ENCODE assay signal across 22 cellular contexts in genomic region chr5:64972591-64972990, GRCh38.
A peak's percentile ranks its signal among the peaks of the same experiment; 100 is the strongest.
DNase-seq lines count a peak whose midpoint lies in the region; ATAC-seq, FAIRE-seq and TF ChIP-seq lines count a peak whose summit lies in the region.
"Had no signal": no experiment of that assay in that cellular context is flagged by ENCODE, and none has a peak within 500 bp of the region (broad histone marks: within the 10 kb centered on the region; RNA-seq: fewer than 3 reads in every experiment).

No MANE protein-coding gene starts in this region.

- H3K4me2 ChIP-seq in mammary epithelial cell (ENCODE audit: insufficient read depth, low read depth, low read length), result no peak overlapping the region

- no peak for TF ChIP-seq CTCF in mammary epithelial cell (conservative IDR thresholded peaks at IDR 0.05 in 1 of 2, IDR thresholded peaks at IDR 0.05 in 1 of 2; ENCODE audit: extremely low read depth in 1 of 2, insufficient read depth in 1 of 2, low read depth in 1 of 2, low read length in 2 of 2)
- TF ChIP-seq CTCF in breast epithelium (IDR thresholded peaks at IDR 0.05), result no peak
- no peak for TF ChIP-seq CTCF in bronchial epithelial cell (IDR thresholded peaks at IDR 0.05; ENCODE audit: insufficient read depth, low read length, severe bottlenecking)

- H3K27ac ChIP-seq in mammary epithelial cell (ENCODE audit: insufficient read depth, low read depth, low read length) (no peak overlapping the region), breast epithelium (no peak overlapping the region)
- H3K27ac ChIP-seq: 22Rv1 had no signal

- no peak for ATAC-seq in HG03439 (IDR thresholded peaks at IDR 0.05; ENCODE audit: unreplicated experiment)
- no peak for ATAC-seq in HG02610 (IDR thresholded peaks at IDR 0.05; ENCODE audit: unreplicated experiment)
- ATAC-seq: CD8-positive, alpha-beta T cell had no signal

- H3K27me3 ChIP-seq in mammary epithelial cell (ENCODE audit: insufficient read depth, low read length), result no peaks in the 10 kb centered on the region
- H3K27me3 ChIP-seq in breast epithelium, result no peaks in the 10 kb centered on the region
- H3K27me3 ChIP-seq in bronchial epithelial cell (ENCODE audit: control insufficient read depth, insufficient read depth, low read length), result no peaks in the 10 kb centered on the region

- H3K9ac ChIP-seq in mammary epithelial cell (ENCODE audit: insufficient read depth, low read length), result no peak overlapping the region

- dilution Hi-C loops in mammary epithelial cell (cut with HindIII; ENCODE audit: low sequenced_read_pairs), result no loop called here

- TF ChIP-seq POLR2A in breast epithelium (IDR thresholded peaks at IDR 0.05), result no peak

- H3K9me3 ChIP-seq in mammary epithelial cell (replicated peaks; ENCODE audit: insufficient read depth, low read length), result no peaks in the 10 kb centered on the region
- H3K9me3 ChIP-seq in breast epithelium, result no peaks in the 10 kb centered on the region

- intact Hi-C loops in mammary epithelial cell (cut with micrococcal nuclease) (loop anchor here (5.0 to 10.0 kb wide), 2 partner anchors 122 to 510 kb away; partner anchors contain the start of gene ADAMTS6), breast epithelium (cut with DNase I; ENCODE audit: low total_unique reads) (no loop called here)

- peaks cover 5% of the 10 kb centered on the region for H3K36me3 ChIP-seq in mammary epithelial cell (ENCODE audit: insufficient read depth, low read length)
- H3K36me3 ChIP-seq in breast epithelium, result no peaks in the 10 kb centered on the region
- no peaks in the 10 kb centered on the region for H3K36me3 ChIP-seq in bronchial epithelial cell (ENCODE audit: control insufficient read depth, insufficient read depth, low read length)

- in situ Hi-C loops in mammary epithelial cell (cut with MboI; ENCODE audit: low sequenced_read_pairs in 2 of 2), result loop anchor here in 1 of 2 donors (25.0 kb wide), 1 partner anchor 515 kb away; the partner anchor contains the start of gene ADAMTS6

- no peak overlapping the region for H3K4me3 ChIP-seq in mammary epithelial cell (replicated peaks in 1 of 3; ENCODE audit: insufficient read depth in 1 of 3, low read depth in 2 of 3, low read length in 3 of 3)
- H3K4me3 ChIP-seq in breast epithelium, result no peak overlapping the region
- no peak overlapping the region for H3K4me3 ChIP-seq in bronchial epithelial cell (ENCODE audit: low read depth, low read length)

- DNase-seq in mammary epithelial cell, result peak; percentile 12
- DNase-seq in breast epithelium (ENCODE audit: low spot score in 2 of 2), result no peak
- peak; percentile 26 for DNase-seq in bronchial epithelial cell (ENCODE audit: low read depth)
- peak; percentile 29 for DNase-seq in iris pigment epithelial cell (ENCODE audit: low read depth)
- DNase-seq in DMS79 treated with DMSO at 0.1 percent for 48 hours (lab: John Stamatoyannopoulos, UW), result no peak
- no peak for DNase-seq in NCI-H2196 treated with DMSO at 0.1 percent for 48 hours (lab: John Stamatoyannopoulos, UW; ENCODE audit: unreplicated experiment)
- DNase-seq: CD8-positive, alpha-beta T cell; DMS79; GF-D8; GOT3; NCI-H1105 treated with DMSO at 0.1 percent for 48 hours; NCI-H187; NCI-H345; NCI-H526 treated with DMSO at 0.1 percent for 48 hours; SHP77 had no signal

- H2AFZ ChIP-seq in mammary epithelial cell (ENCODE audit: low read depth, low read length), result no peak overlapping the region

- CTCF ChIA-PET in mammary epithelial cell (lab: Charles Lee; ENCODE audit: low non-redundant PET), result no interaction called here

- no TSS peak for BruUV-seq in mammary epithelial cell (replicated peaks; lab: Mats Ljungman, UMichigan)

- no peak for FAIRE-seq in bronchial epithelial cell (lab: Jason Lieb, UNC)
- FAIRE-seq: D721Med, GM12891, GM18507, RCC 7860 had no signal

- H4K20me1 ChIP-seq in mammary epithelial cell (ENCODE audit: insufficient read depth, low read length), result no peaks in the 10 kb centered on the region

- H3K4me1 ChIP-seq in mammary epithelial cell (ENCODE audit: insufficient read depth, low read length) (no peaks in the 10 kb centered on the region), breast epithelium (no peaks in the 10 kb centered on the region)

- no peaks in the 10 kb centered on the region for H3K79me2 ChIP-seq in mammary epithelial cell (ENCODE audit: insufficient read depth, low read length)

Comparison
In these comparisons a context has a peak if more than half of its experiments do, and no peak if none do; other contexts are left out.
1. DNase-seq: peak in mammary epithelial cell (single experiment), bronchial epithelial cell (single experiment) and iris pigment epithelial cell (single experiment); none in breast epithelium (0 of 2), DMS79 treated with DMSO at 0.1 percent for 48 hours (single experiment) and NCI-H2196 treated with DMSO at 0.1 percent for 48 hours (single experiment).